In the genomic region with DNA sequence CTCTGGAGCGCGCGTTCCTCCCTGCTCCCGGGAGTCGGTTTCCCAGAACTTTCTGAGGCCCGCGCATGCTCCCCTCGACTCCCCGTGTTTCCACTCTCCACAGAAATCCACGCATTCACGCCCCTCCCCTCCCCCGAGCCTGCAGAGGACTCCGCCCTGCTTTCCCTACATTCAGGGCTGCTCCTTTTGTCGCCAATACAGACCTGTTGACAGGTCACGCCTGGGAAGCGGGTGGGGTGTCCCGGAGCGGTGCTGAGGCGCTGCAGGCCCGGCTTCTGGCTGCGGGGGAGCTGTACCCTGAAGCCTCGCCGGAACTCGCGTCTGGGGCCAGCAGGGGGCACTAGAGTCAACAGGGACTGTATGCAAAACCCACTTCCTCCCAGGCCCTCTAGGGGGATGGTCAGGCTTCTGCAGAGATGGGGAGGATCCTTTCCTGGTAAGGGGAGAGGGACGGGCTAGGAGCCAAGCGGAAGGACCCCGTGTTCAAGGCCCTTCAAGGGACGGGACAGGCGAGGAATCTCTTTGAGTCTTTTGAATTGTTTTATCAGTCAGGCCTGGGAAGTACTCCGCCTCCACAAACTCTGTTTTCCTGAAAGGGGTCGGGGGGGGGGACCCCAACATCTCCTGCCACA, we compare ENCODE assay signal across 8 cellular contexts. TPM values are rescaled to one million over a fixed set of nuclear protein-coding genes. Genes with fewer than 3 reads are reported as not detected.
DNase-seq lines count a peak whose midpoint lies in the region; ATAC-seq and TF ChIP-seq lines count a peak whose summit lies in the region.

A gene with protein sequence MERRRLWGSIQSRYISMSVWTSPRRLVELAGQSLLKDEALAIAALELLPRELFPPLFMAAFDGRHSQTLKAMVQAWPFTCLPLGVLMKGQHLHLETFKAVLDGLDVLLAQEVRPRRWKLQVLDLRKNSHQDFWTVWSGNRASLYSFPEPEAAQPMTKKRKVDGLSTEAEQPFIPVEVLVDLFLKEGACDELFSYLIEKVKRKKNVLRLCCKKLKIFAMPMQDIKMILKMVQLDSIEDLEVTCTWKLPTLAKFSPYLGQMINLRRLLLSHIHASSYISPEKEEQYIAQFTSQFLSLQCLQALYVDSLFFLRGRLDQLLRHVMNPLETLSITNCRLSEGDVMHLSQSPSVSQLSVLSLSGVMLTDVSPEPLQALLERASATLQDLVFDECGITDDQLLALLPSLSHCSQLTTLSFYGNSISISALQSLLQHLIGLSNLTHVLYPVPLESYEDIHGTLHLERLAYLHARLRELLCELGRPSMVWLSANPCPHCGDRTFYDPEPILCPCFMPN (minus strand): TSS at position 294 of the 632 bp plus-strand sequence. CDS start 2,433 bp downstream, outside the sequence.

- H3K9me3 ChIP-seq in naive thymus-derived CD4-positive, alpha-beta T cell (ENCODE audit: control insufficient read depth in 2 of 3, low read length in 3 of 3) = no peaks in the 10 kb centered on the region
- no peaks in the 10 kb centered on the region for H3K9me3 ChIP-seq in tibial nerve

- ATAC-seq in naive thymus-derived CD4-positive, alpha-beta T cell = peak; percentile 92
- ATAC-seq in HG03025 (IDR thresholded peaks at IDR 0.05; ENCODE audit: low FRiP score, unreplicated experiment) = no peak

- TF ChIP-seq POLR2A in tibial nerve (IDR thresholded peaks at IDR 0.05) = no peak

- no peak within 1 kb of the TSS for H3K4me3 Mint-ChIP-seq in naive thymus-derived CD4-positive, alpha-beta T cell

- peaks cover 0 to 10% (median 0%) of the 10 kb centered on the region in 5 donors for H3K27me3 Mint-ChIP-seq in naive thymus-derived CD4-positive, alpha-beta T cell

- peak within 1 kb of the TSS in 2 of 9 donors; percentile 43 to 49 for H3K27ac Mint-ChIP-seq in naive thymus-derived CD4-positive, alpha-beta T cell

- H3K4me3 ChIP-seq in AG10803 (ENCODE audit: low read length) = no peak within 1 kb of the TSS
- H3K4me3 ChIP-seq in choroid plexus epithelial cell (ENCODE audit: low read depth, low read length) = no peak within 1 kb of the TSS
- H3K4me3 ChIP-seq in naive thymus-derived CD4-positive, alpha-beta T cell (ENCODE audit: low read length) = no peak within 1 kb of the TSS
- no peak within 1 kb of the TSS for H3K4me3 ChIP-seq in tibial nerve

- H3K4me1 Mint-ChIP-seq in naive thymus-derived CD4-positive, alpha-beta T cell = peaks cover 0 to 4% (median 0%) of the 10 kb centered on the region in 7 donors

- H3K36me3 Mint-ChIP-seq in naive thymus-derived CD4-positive, alpha-beta T cell = no peaks in the 10 kb centered on the region

- H3K27ac ChIP-seq in naive thymus-derived CD4-positive, alpha-beta T cell (ENCODE audit: low read depth, low read length) = peak within 1 kb of the TSS; percentile 27
- no peak within 1 kb of the TSS for H3K27ac ChIP-seq in tibial nerve

- TF ChIP-seq EP300 in tibial nerve (IDR thresholded peaks at IDR 0.05) = no peak

- CTCF ChIA-PET in naive thymus-derived CD4-positive, alpha-beta T cell (lab: Charles Lee) = no interaction called here

- POLR2A ChIA-PET in naive thymus-derived CD4-positive, alpha-beta T cell (lab: Charles Lee) = no interaction called here

- H3K36me3 ChIP-seq in naive thymus-derived CD4-positive, alpha-beta T cell (ENCODE audit: control insufficient read depth in 2 of 3, insufficient read depth in 3 of 3, low read length in 3 of 3) = no peaks in the 10 kb centered on the region
- no peaks in the 10 kb centered on the region for H3K36me3 ChIP-seq in tibial nerve

- peak; percentile 12 for DNase-seq in AG10803 (ENCODE audit: low read depth)
- DNase-seq in GOT3 (lab: John Stamatoyannopoulos, UW) = peak; percentile 44
- DNase-seq in NCI-H510A (lab: John Stamatoyannopoulos, UW) = peak; percentile 83
- peak; percentile 38 for DNase-seq in activated CD4-positive, CD25-positive, alpha-beta regulatory T cell treated with anti-CD3 and anti-CD28 coated beads, Interleukin-2, amount 50 U/mL, for 16 hours (ENCODE audit: low read depth, low spot score)
- DNase-seq in choroid plexus epithelial cell (ENCODE audit: low read depth) = peak; percentile 55
- peak; percentile 41 to 73 (median 60) for DNase-seq in naive thymus-derived CD4-positive, alpha-beta T cell
- DNase-seq in tibial nerve (ENCODE audit: low spot score in 2 of 2) = peak in 1 of 2 donors; percentile 8

- no peaks in the 10 kb centered on the region for H3K9me3 Mint-ChIP-seq in naive thymus-derived CD4-positive, alpha-beta T cell

- H3K27me3 ChIP-seq in naive thymus-derived CD4-positive, alpha-beta T cell (ENCODE audit: control insufficient read depth in 2 of 2, insufficient read depth in 2 of 2, low read length in 2 of 2) = no peaks in the 10 kb centered on the region
- H3K27me3 ChIP-seq in tibial nerve = no peaks in the 10 kb centered on the region

- peaks cover 0 to 4% of the 10 kb centered on the region in 2 donors for H3K4me1 ChIP-seq in naive thymus-derived CD4-positive, alpha-beta T cell (ENCODE audit: control insufficient read depth in 2 of 2, insufficient read depth in 2 of 2, low read length in 2 of 2)
- H3K4me1 ChIP-seq in tibial nerve = no peaks in the 10 kb centered on the region

- intact Hi-C loops in naive thymus-derived CD4-positive, alpha-beta T cell (cut with micrococcal nuclease) = no loop called here

- 64 to 68% methylated on average over 32 of the region's 32 CpGs for WGBS in tibial nerve, 2 donors

- TF ChIP-seq CTCF in AG10803 (conservative IDR thresholded peaks at IDR 0.05; ENCODE audit: low read length) = peak; percentile 48
- peak; percentile 71 for TF ChIP-seq CTCF in choroid plexus epithelial cell (conservative IDR thresholded peaks at IDR 0.05; ENCODE audit: low read depth, low read length)
- peak in 3 of 5 experiments; percentile 22 to 32 (median 28) for TF ChIP-seq CTCF in tibial nerve (IDR thresholded peaks at IDR 0.05)

RNA-seq across cellular contexts. Expression of the gene that starts here (rescaled TPM):
- not detected for total RNA-seq in naive thymus-derived CD4-positive, alpha-beta T cell
- not detected for polyA plus RNA-seq in naive thymus-derived CD4-positive, alpha-beta T cell
- total RNA-seq in tibial nerve = not detected

Comparison
In these comparisons a context has a peak if more than half of its experiments do, and no peak if none do; other contexts are left out.
1. Peak in DNase-seq, ATAC-seq and H3K27ac ChIP-seq in naive thymus-derived CD4-positive, alpha-beta T cell; RNA of the gene not detected or under 1 TPM.